ENCODE assay signal across 15 cellular contexts in the genomic region with DNA sequence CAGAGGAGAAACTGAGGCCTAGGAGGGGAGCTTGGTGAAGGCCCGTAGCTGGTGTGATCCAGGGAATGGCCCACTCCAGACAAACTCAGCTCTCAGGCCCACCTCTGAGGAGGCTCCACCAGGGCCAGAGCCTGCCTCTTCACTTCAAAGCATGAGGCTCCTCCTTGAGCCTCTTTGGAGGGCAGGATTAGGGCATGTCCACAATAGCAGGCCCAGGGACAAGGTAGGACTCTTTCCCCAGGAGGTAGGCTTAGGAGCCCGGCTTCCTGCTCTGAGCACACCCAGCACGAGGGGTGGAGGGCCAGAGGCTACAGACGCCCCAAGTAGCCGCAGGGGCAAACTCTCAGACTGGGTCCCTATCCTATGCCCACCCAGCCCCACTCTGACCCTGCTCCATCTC.
"Had no signal": no experiment of that assay in that cellular context is flagged by ENCODE, and none has a peak within 500 bp of the region (broad histone marks: within the 10 kb centered on the region; RNA-seq: fewer than 3 reads in every experiment).

No MANE protein-coding gene starts in this region.

- H3K79me2 ChIP-seq: parathyroid adenoma had no signal

- H3K27ac ChIP-seq: ascending aorta, left ventricle myocardium inferior, parathyroid adenoma, SK-N-MC, testis had no signal

- H3K9ac ChIP-seq: parathyroid adenoma had no signal

- H3K27me3 ChIP-seq: ascending aorta, testis had no signal

- H3K27ac Mint-ChIP-seq: activated naive CD8-positive, alpha-beta T cell treated with anti-CD3 and anti-CD28 coated beads, Interleukin-2, amount 10 ng/mL, durations not matched to agents 7 days and 5 days; mesothelial cell of epicardium had no signal

- H3K4me1 Mint-ChIP-seq: activated naive CD8-positive, alpha-beta T cell treated with anti-CD3 and anti-CD28 coated beads, Interleukin-2, amount 10 ng/mL, durations not matched to agents 7 days and 5 days had no signal

- H3K27me3 Mint-ChIP-seq: activated naive CD8-positive, alpha-beta T cell treated with anti-CD3 and anti-CD28 coated beads, Interleukin-2, amount 10 ng/mL, durations not matched to agents 7 days and 5 days had no signal

- H3K4me3 Mint-ChIP-seq: activated naive CD8-positive, alpha-beta T cell treated with anti-CD3 and anti-CD28 coated beads, Interleukin-2, amount 10 ng/mL, durations not matched to agents 7 days and 5 days; mesothelial cell of epicardium; neural crest cell had no signal

- H3K9me3 Mint-ChIP-seq: activated naive CD8-positive, alpha-beta T cell treated with anti-CD3 and anti-CD28 coated beads, Interleukin-2, amount 10 ng/mL, durations not matched to agents 7 days and 5 days; mesothelial cell of epicardium; neural crest cell had no signal

- H3K4me1 ChIP-seq: ascending aorta, parathyroid adenoma had no signal

- ATAC-seq: right cardiac atrium had no signal

- H3K9me3 ChIP-seq: ascending aorta, left ventricle myocardium inferior, testis had no signal

- DNase-seq: activated CD4-positive, alpha-beta T cell treated with anti-CD3 and anti-CD28 coated beads for 48 hours; activated naive CD8-positive, alpha-beta T cell treated with anti-CD3 and anti-CD28 coated beads, Interleukin-2, amount 10 ng/mL, durations not matched to agents 7 days and 5 days; foreskin melanocyte; left ventricle myocardium inferior; right cardiac atrium; stimulated activated CD4-positive, alpha-beta T cell treated with anti-CD3 and anti-CD28 coated beads, Interleukin-1b, Interleukin-23, amount 100 ng/mL, for 48 hours; stimulated activated naive CD4-positive, alpha-beta T cell; T-helper 1 cell; testis had no signal

- H2AFZ ChIP-seq: parathyroid adenoma had no signal

- H3K36me3 Mint-ChIP-seq: activated naive CD8-positive, alpha-beta T cell treated with anti-CD3 and anti-CD28 coated beads, Interleukin-2, amount 10 ng/mL, durations not matched to agents 7 days and 5 days; mesothelial cell of epicardium had no signal

- H3K4me2 ChIP-seq: smooth muscle cell had no signal
